26 cellular contexts compared by ENCODE assay signal in genomic region chr11:115561116-115561515, GRCh38.
"Had no signal": no experiment of that assay in that cellular context is flagged by ENCODE, and none has a peak within 500 bp of the region (broad histone marks: within the 10 kb centered on the region; RNA-seq: fewer than 3 reads in every experiment).

No MANE protein-coding gene starts in this region.

- H3K9me3 ChIP-seq: left ventricle myocardium inferior, right atrium auricular region, right lobe of liver, testis, thyroid gland, upper lobe of right lung had no signal

- DNase-seq: hypothalamus; immature natural killer cell; left ventricle myocardium inferior; mesendoderm; naive B cell; natural killer cell; nephron progenitor cell; right lobe of liver; stimulated activated CD4-positive, alpha-beta T cell treated with anti-CD3 and anti-CD28 coated beads, Interleukin-1b, Interleukin-23, amount 100 ng/mL, for 48 hours; stimulated activated CD4-positive, alpha-beta T cell treated with anti-CD3 and anti-CD28 coated beads, Interleukin-2, amount 100 ng/mL, for 48 hours; stimulated activated CD4-positive, alpha-beta T cell treated with anti-CD3 and anti-CD28 coated beads, Interleukin-4, amount 100 ng/mL, for 4 hours; stimulated activated CD8-positive, alpha-beta memory T cell treated with anti-CD3 and anti-CD28 coated beads, Interleukin-4, amount 100 ng/mL, for 48 hours; stimulated activated naive CD4-positive, alpha-beta T cell treated with Interleukin-2 at 50 U/mL for 16 hours; stimulated activated naive CD8-positive, alpha-beta T cell treated with anti-CD3 and anti-CD28 coated beads, Interleukin-15, amount 100 ng/mL, for 72 hours; substantia nigra; testis; thyroid gland; trophoblast cell; upper lobe of right lung had no signal

- H3K36me3 ChIP-seq: left ventricle myocardium inferior, right atrium auricular region, right lobe of liver, thyroid gland, upper lobe of right lung had no signal

- H3K27ac ChIP-seq: left ventricle myocardium inferior, parathyroid adenoma, right atrium auricular region, right lobe of liver, testis, thyroid gland, upper lobe of right lung had no signal

- H3K36me3 Mint-ChIP-seq: immature natural killer cell; mesothelial cell of epicardium; naive B cell; natural killer cell; stimulated activated memory B cell treated with anti-CD40 and anti-IgM and Interleukin-4, amounts not matched to agents 10 μg/mL and 1 μg/mL and 100 μg/mL, for 72 hours had no signal

- H3K4me3 Mint-ChIP-seq: immature natural killer cell; mesothelial cell of epicardium; naive B cell; natural killer cell; nephron progenitor cell; stimulated activated memory B cell treated with anti-CD40 and anti-IgM and Interleukin-4, amounts not matched to agents 10 μg/mL and 1 μg/mL and 100 μg/mL, for 72 hours; stimulated activated naive CD8-positive, alpha-beta T cell treated with anti-CD3 and anti-CD28 coated beads, Interleukin-15, amount 100 ng/mL, for 72 hours had no signal

- H3K4me1 ChIP-seq: parathyroid adenoma, right atrium auricular region, right lobe of liver, testis, thyroid gland, upper lobe of right lung had no signal

- H3K27me3 ChIP-seq: right atrium auricular region, right lobe of liver, testis, thyroid gland, upper lobe of right lung had no signal

- H3K27me3 Mint-ChIP-seq: naive B cell had no signal

- ATAC-seq: natural killer cell; right lobe of liver; stimulated activated memory B cell treated with anti-CD40 and anti-IgM and Interleukin-4, amounts not matched to agents 10 μg/mL and 1 μg/mL and 100 μg/mL, for 72 hours; stimulated activated naive CD8-positive, alpha-beta T cell treated with anti-CD3 and anti-CD28 coated beads, Interleukin-15, amount 100 ng/mL, for 72 hours; upper lobe of right lung had no signal

- H3K9me3 Mint-ChIP-seq: stimulated activated naive CD8-positive, alpha-beta T cell treated with anti-CD3 and anti-CD28 coated beads, Interleukin-15, amount 100 ng/mL, for 72 hours had no signal

- H3K27ac Mint-ChIP-seq: immature natural killer cell; mesothelial cell of epicardium; naive B cell; natural killer cell; nephron progenitor cell; progenitor cell of endocrine pancreas; stimulated activated memory B cell treated with anti-CD40 and anti-IgM and Interleukin-4, amounts not matched to agents 10 μg/mL and 1 μg/mL and 100 μg/mL, for 72 hours; stimulated activated naive CD8-positive, alpha-beta T cell treated with anti-CD3 and anti-CD28 coated beads, Interleukin-15, amount 100 ng/mL, for 72 hours had no signal

- H3K4me1 Mint-ChIP-seq: immature natural killer cell; naive B cell; natural killer cell; stimulated activated memory B cell treated with anti-CD40 and anti-IgM and Interleukin-4, amounts not matched to agents 10 μg/mL and 1 μg/mL and 100 μg/mL, for 72 hours; stimulated activated naive CD8-positive, alpha-beta T cell treated with anti-CD3 and anti-CD28 coated beads, Interleukin-15, amount 100 ng/mL, for 72 hours had no signal

- H3K4me3 ChIP-seq: left ventricle myocardium inferior, lung, right atrium auricular region, right lobe of liver, smooth muscle cell, testis, thyroid gland, upper lobe of right lung had no signal
